ENCODE assay signal across 1 cellular context in the genomic region with DNA sequence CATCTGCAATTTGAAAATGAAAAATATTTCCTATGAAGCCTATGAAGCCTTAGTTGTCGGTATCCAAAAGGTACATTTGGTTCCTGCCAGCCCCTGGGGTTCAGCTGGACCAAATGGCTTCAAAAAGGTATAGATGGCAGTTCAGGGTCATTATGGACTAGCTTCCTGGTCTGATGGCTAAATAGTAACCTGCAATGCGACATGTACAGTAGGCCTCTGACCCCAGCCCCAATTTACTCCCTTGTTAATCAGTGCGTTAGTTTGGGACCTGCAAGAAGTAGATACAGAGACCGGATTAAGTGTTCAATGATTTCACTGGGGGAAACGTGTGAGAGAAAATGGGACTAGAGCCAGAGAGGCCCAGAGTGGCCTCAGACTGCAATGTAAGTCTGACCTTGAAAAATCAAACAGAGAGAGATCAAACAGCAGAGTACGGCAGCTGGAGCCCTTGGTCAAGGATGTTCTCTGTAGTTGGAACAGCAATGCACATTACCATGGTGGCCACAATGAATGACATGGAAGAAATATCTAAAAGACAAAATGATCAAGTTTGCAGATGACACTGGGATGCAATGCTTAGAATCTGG.
TF ChIP-seq lines count a peak whose summit lies in the region.

No MANE protein-coding gene starts in this region.

TF ChIP-seq in HepG2, 621 proteins besides CTCF, POLR2A, EP300 and RAD21 (continued from another document and continues in another):
- TF ChIP-seq, protein P1, sequence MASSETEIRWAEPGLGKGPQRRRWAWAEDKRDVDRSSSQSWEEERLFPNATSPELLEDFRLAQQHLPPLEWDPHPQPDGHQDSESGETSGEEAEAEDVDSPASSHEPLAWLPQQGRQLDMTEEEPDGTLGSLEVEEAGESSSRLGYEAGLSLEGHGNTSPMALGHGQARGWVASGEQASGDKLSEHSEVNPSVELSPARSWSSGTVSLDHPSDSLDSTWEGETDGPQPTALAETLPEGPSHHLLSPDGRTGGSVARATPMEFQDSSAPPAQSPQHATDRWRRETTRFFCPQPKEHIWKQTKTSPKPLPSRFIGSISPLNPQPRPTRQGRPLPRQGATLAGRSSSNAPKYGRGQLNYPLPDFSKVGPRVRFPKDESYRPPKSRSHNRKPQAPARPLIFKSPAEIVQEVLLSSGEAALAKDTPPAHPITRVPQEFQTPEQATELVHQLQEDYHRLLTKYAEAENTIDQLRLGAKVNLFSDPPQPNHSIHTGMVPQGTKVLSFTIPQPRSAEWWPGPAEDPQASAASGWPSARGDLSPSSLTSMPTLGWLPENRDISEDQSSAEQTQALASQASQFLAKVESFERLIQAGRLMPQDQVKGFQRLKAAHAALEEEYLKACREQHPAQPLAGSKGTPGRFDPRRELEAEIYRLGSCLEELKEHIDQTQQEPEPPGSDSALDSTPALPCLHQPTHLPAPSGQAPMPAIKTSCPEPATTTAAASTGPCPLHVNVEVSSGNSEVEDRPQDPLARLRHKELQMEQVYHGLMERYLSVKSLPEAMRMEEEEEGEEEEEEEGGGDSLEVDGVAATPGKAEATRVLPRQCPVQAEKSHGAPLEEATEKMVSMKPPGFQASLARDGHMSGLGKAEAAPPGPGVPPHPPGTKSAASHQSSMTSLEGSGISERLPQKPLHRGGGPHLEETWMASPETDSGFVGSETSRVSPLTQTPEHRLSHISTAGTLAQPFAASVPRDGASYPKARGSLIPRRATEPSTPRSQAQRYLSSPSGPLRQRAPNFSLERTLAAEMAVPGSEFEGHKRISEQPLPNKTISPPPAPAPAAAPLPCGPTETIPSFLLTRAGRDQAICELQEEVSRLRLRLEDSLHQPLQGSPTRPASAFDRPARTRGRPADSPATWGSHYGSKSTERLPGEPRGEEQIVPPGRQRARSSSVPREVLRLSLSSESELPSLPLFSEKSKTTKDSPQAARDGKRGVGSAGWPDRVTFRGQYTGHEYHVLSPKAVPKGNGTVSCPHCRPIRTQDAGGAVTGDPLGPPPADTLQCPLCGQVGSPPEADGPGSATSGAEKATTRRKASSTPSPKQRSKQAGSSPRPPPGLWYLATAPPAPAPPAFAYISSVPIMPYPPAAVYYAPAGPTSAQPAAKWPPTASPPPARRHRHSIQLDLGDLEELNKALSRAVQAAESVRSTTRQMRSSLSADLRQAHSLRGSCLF (CRISPR knock-in tag; IDR thresholded peaks at IDR 0.05; ENCODE audit: borderline replicate concordance): no peak
- TF ChIP-seq, protein P2, sequence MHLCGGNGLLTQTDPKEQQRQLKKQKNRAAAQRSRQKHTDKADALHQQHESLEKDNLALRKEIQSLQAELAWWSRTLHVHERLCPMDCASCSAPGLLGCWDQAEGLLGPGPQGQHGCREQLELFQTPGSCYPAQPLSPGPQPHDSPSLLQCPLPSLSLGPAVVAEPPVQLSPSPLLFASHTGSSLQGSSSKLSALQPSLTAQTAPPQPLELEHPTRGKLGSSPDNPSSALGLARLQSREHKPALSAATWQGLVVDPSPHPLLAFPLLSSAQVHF (CRISPR knock-in tag; IDR thresholded peaks at IDR 0.05): no peak
- TF ChIP-seq ZNF446 (CRISPR knock-in tag; IDR thresholded peaks at IDR 0.05): no peak
- no peak for TF ChIP-seq ZNF430 (CRISPR knock-in tag; IDR thresholded peaks at IDR 0.05)
- TF ChIP-seq, protein P3, sequence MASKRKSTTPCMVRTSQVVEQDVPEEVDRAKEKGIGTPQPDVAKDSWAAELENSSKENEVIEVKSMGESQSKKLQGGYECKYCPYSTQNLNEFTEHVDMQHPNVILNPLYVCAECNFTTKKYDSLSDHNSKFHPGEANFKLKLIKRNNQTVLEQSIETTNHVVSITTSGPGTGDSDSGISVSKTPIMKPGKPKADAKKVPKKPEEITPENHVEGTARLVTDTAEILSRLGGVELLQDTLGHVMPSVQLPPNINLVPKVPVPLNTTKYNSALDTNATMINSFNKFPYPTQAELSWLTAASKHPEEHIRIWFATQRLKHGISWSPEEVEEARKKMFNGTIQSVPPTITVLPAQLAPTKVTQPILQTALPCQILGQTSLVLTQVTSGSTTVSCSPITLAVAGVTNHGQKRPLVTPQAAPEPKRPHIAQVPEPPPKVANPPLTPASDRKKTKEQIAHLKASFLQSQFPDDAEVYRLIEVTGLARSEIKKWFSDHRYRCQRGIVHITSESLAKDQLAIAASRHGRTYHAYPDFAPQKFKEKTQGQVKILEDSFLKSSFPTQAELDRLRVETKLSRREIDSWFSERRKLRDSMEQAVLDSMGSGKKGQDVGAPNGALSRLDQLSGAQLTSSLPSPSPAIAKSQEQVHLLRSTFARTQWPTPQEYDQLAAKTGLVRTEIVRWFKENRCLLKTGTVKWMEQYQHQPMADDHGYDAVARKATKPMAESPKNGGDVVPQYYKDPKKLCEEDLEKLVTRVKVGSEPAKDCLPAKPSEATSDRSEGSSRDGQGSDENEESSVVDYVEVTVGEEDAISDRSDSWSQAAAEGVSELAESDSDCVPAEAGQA (IDR thresholded peaks at IDR 0.05; ENCODE audit: low read depth): no peak
- TF ChIP-seq, protein P3 (CRISPR knock-in tag; IDR thresholded peaks at IDR 0.05; ENCODE audit: borderline replicate concordance): no peak
- no peak for TF ChIP-seq SMAD1 (CRISPR knock-in tag; IDR thresholded peaks at IDR 0.05; ENCODE audit: borderline replicate concordance, low read depth)
- TF ChIP-seq ZFP37 (CRISPR knock-in tag; IDR thresholded peaks at IDR 0.05; ENCODE audit: borderline replicate concordance): no peak
- TF ChIP-seq, protein P4, sequence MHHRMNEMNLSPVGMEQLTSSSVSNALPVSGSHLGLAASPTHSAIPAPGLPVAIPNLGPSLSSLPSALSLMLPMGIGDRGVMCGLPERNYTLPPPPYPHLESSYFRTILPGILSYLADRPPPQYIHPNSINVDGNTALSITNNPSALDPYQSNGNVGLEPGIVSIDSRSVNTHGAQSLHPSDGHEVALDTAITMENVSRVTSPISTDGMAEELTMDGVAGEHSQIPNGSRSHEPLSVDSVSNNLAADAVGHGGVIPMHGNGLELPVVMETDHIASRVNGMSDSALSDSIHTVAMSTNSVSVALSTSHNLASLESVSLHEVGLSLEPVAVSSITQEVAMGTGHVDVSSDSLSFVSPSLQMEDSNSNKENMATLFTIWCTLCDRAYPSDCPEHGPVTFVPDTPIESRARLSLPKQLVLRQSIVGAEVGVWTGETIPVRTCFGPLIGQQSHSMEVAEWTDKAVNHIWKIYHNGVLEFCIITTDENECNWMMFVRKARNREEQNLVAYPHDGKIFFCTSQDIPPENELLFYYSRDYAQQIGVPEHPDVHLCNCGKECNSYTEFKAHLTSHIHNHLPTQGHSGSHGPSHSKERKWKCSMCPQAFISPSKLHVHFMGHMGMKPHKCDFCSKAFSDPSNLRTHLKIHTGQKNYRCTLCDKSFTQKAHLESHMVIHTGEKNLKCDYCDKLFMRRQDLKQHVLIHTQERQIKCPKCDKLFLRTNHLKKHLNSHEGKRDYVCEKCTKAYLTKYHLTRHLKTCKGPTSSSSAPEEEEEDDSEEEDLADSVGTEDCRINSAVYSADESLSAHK (CRISPR knock-in tag; IDR thresholded peaks at IDR 0.05; ENCODE audit: borderline replicate concordance): no peak
- peak; percentile 48 for TF ChIP-seq TEAD3 (CRISPR knock-in tag; optimal IDR thresholded peaks at IDR 0.05; ENCODE audit: borderline replicate concordance)
- TF ChIP-seq SRSF4 (IDR thresholded peaks at IDR 0.05; ENCODE audit: low read depth, low read length, poor library complexity, severe bottlenecking): no peak
- no peak for TF ChIP-seq KMT2B (CRISPR knock-in tag; IDR thresholded peaks at IDR 0.05)
- TF ChIP-seq ZNF274 (CRISPR knock-in tag; IDR thresholded peaks at IDR 0.05): no peak
- no peak for TF ChIP-seq MBD4 (IDR thresholded peaks at IDR 0.05; ENCODE audit: borderline replicate concordance, low read length)
- TF ChIP-seq CEBPB (IDR thresholded peaks at IDR 0.05; ENCODE audit: borderline replicate concordance, low read depth, low read length): no peak
- no peak for TF ChIP-seq ZNF670 (CRISPR knock-in tag; IDR thresholded peaks at IDR 0.05; ENCODE audit: borderline replicate concordance)
- TF ChIP-seq, protein P5, sequence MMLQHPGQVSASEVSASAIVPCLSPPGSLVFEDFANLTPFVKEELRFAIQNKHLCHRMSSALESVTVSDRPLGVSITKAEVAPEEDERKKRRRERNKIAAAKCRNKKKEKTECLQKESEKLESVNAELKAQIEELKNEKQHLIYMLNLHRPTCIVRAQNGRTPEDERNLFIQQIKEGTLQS (CRISPR knock-in tag; IDR thresholded peaks at IDR 0.05): no peak
- no peak for TF ChIP-seq RBM39 (IDR thresholded peaks at IDR 0.05; ENCODE audit: low read depth, low read length, poor library complexity, severe bottlenecking)
- no peak for TF ChIP-seq XRCC5 (optimal IDR thresholded peaks at IDR 0.05; ENCODE audit: low read length)
- TF ChIP-seq ZNF557 (CRISPR knock-in tag; IDR thresholded peaks at IDR 0.05): no peak
- TF ChIP-seq ZSCAN30 (CRISPR knock-in tag; IDR thresholded peaks at IDR 0.05): no peak
- TF ChIP-seq ZNF768 (CRISPR knock-in tag; IDR thresholded peaks at IDR 0.05): no peak; the same call in 1 of the 2 replicates
- TF ChIP-seq ZIK1 (CRISPR knock-in tag; IDR thresholded peaks at IDR 0.05; ENCODE audit: borderline replicate concordance, low read depth): no peak
- TF ChIP-seq PCBP2 (optimal IDR thresholded peaks at IDR 0.05; ENCODE audit: low read depth, low read length, poor library complexity, severe bottlenecking): no peak
- no peak for TF ChIP-seq RFXANK (CRISPR knock-in tag; IDR thresholded peaks at IDR 0.05)
- no peak for TF ChIP-seq PAX8 (CRISPR knock-in tag; IDR thresholded peaks at IDR 0.05; ENCODE audit: borderline replicate concordance)
- no peak for TF ChIP-seq MTF1 (CRISPR knock-in tag; IDR thresholded peaks at IDR 0.05)
- TF ChIP-seq, protein P6, sequence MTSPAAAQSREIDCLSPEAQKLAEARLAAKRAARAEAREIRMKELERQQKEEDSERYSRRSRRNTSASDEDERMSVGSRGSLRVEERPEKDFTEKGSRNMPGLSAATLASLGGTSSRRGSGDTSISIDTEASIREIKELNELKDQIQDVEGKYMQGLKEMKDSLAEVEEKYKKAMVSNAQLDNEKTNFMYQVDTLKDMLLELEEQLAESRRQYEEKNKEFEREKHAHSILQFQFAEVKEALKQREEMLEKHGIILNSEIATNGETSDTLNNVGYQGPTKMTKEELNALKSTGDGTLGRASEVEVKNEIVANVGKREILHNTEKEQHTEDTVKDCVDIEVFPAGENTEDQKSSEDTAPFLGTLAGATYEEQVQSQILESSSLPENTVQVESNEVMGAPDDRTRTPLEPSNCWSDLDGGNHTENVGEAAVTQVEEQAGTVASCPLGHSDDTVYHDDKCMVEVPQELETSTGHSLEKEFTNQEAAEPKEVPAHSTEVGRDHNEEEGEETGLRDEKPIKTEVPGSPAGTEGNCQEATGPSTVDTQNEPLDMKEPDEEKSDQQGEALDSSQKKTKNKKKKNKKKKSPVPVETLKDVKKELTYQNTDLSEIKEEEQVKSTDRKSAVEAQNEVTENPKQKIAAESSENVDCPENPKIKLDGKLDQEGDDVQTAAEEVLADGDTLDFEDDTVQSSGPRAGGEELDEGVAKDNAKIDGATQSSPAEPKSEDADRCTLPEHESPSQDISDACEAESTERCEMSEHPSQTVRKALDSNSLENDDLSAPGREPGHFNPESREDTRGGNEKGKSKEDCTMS (CRISPR knock-in tag; conservative IDR thresholded peaks at IDR 0.05): no peak
- TF ChIP-seq ZNF605 (CRISPR knock-in tag; IDR thresholded peaks at IDR 0.05): no peak
- TF ChIP-seq, protein P7, sequence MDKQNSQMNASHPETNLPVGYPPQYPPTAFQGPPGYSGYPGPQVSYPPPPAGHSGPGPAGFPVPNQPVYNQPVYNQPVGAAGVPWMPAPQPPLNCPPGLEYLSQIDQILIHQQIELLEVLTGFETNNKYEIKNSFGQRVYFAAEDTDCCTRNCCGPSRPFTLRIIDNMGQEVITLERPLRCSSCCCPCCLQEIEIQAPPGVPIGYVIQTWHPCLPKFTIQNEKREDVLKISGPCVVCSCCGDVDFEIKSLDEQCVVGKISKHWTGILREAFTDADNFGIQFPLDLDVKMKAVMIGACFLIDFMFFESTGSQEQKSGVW (CRISPR knock-in tag; IDR thresholded peaks at IDR 0.05; ENCODE audit: borderline replicate concordance): no peak
- TF ChIP-seq RELA (CRISPR knock-in tag; IDR thresholded peaks at IDR 0.05): no peak
- no peak for TF ChIP-seq IKZF4 (CRISPR knock-in tag; IDR thresholded peaks at IDR 0.05; ENCODE audit: borderline replicate concordance, low read depth, not compliant biosample characterization)
- no peak for TF ChIP-seq ZNF570 (CRISPR knock-in tag; IDR thresholded peaks at IDR 0.05; ENCODE audit: borderline replicate concordance)
- TF ChIP-seq MEIS2 (CRISPR knock-in tag; IDR thresholded peaks at IDR 0.05): no peak
- TF ChIP-seq ZNF354B (CRISPR knock-in tag; IDR thresholded peaks at IDR 0.05): no peak
- TF ChIP-seq, protein P8, sequence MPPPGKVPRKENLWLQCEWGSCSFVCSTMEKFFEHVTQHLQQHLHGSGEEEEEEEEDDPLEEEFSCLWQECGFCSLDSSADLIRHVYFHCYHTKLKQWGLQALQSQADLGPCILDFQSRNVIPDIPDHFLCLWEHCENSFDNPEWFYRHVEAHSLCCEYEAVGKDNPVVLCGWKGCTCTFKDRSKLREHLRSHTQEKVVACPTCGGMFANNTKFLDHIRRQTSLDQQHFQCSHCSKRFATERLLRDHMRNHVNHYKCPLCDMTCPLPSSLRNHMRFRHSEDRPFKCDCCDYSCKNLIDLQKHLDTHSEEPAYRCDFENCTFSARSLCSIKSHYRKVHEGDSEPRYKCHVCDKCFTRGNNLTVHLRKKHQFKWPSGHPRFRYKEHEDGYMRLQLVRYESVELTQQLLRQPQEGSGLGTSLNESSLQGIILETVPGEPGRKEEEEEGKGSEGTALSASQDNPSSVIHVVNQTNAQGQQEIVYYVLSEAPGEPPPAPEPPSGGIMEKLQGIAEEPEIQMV (CRISPR knock-in tag; IDR thresholded peaks at IDR 0.05; ENCODE audit: low read depth): no peak
- TF ChIP-seq FOXJ3 (CRISPR knock-in tag; IDR thresholded peaks at IDR 0.05; ENCODE audit: borderline replicate concordance): peak; percentile 33; the same call in 1 of the 2 replicates
- TF ChIP-seq SIN3A (IDR thresholded peaks at IDR 0.05; ENCODE audit: borderline replicate concordance, low read depth, low read length): no peak
- no peak for TF ChIP-seq PHB2 (IDR thresholded peaks at IDR 0.05; ENCODE audit: partially characterized antibody)
- no peak for TF ChIP-seq ZNF251 (CRISPR knock-in tag; IDR thresholded peaks at IDR 0.05)
